ENCODE assay signal across 1 cellular context in the genomic region with DNA sequence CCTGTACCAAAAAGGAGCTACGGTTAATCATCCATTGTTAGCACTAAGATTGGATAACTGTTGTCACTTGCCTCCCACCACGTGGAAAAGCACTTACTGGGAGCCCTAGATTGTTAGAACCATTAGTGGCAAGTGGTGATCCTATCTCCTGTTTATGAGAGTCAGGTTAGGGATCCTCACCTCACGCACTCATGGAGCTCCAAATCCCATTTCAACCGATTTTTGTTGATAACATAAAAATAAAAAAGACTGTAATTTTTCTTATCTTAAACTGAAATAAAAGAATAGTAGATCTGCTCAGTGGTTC.
TF ChIP-seq lines count a peak whose summit lies in the region.

No MANE protein-coding gene starts in this region.

TF ChIP-seq in K562, 482 proteins besides CTCF, POLR2A, EP300 and RAD21 (continued from another document and continues in another):
- TF ChIP-seq, protein P1, sequence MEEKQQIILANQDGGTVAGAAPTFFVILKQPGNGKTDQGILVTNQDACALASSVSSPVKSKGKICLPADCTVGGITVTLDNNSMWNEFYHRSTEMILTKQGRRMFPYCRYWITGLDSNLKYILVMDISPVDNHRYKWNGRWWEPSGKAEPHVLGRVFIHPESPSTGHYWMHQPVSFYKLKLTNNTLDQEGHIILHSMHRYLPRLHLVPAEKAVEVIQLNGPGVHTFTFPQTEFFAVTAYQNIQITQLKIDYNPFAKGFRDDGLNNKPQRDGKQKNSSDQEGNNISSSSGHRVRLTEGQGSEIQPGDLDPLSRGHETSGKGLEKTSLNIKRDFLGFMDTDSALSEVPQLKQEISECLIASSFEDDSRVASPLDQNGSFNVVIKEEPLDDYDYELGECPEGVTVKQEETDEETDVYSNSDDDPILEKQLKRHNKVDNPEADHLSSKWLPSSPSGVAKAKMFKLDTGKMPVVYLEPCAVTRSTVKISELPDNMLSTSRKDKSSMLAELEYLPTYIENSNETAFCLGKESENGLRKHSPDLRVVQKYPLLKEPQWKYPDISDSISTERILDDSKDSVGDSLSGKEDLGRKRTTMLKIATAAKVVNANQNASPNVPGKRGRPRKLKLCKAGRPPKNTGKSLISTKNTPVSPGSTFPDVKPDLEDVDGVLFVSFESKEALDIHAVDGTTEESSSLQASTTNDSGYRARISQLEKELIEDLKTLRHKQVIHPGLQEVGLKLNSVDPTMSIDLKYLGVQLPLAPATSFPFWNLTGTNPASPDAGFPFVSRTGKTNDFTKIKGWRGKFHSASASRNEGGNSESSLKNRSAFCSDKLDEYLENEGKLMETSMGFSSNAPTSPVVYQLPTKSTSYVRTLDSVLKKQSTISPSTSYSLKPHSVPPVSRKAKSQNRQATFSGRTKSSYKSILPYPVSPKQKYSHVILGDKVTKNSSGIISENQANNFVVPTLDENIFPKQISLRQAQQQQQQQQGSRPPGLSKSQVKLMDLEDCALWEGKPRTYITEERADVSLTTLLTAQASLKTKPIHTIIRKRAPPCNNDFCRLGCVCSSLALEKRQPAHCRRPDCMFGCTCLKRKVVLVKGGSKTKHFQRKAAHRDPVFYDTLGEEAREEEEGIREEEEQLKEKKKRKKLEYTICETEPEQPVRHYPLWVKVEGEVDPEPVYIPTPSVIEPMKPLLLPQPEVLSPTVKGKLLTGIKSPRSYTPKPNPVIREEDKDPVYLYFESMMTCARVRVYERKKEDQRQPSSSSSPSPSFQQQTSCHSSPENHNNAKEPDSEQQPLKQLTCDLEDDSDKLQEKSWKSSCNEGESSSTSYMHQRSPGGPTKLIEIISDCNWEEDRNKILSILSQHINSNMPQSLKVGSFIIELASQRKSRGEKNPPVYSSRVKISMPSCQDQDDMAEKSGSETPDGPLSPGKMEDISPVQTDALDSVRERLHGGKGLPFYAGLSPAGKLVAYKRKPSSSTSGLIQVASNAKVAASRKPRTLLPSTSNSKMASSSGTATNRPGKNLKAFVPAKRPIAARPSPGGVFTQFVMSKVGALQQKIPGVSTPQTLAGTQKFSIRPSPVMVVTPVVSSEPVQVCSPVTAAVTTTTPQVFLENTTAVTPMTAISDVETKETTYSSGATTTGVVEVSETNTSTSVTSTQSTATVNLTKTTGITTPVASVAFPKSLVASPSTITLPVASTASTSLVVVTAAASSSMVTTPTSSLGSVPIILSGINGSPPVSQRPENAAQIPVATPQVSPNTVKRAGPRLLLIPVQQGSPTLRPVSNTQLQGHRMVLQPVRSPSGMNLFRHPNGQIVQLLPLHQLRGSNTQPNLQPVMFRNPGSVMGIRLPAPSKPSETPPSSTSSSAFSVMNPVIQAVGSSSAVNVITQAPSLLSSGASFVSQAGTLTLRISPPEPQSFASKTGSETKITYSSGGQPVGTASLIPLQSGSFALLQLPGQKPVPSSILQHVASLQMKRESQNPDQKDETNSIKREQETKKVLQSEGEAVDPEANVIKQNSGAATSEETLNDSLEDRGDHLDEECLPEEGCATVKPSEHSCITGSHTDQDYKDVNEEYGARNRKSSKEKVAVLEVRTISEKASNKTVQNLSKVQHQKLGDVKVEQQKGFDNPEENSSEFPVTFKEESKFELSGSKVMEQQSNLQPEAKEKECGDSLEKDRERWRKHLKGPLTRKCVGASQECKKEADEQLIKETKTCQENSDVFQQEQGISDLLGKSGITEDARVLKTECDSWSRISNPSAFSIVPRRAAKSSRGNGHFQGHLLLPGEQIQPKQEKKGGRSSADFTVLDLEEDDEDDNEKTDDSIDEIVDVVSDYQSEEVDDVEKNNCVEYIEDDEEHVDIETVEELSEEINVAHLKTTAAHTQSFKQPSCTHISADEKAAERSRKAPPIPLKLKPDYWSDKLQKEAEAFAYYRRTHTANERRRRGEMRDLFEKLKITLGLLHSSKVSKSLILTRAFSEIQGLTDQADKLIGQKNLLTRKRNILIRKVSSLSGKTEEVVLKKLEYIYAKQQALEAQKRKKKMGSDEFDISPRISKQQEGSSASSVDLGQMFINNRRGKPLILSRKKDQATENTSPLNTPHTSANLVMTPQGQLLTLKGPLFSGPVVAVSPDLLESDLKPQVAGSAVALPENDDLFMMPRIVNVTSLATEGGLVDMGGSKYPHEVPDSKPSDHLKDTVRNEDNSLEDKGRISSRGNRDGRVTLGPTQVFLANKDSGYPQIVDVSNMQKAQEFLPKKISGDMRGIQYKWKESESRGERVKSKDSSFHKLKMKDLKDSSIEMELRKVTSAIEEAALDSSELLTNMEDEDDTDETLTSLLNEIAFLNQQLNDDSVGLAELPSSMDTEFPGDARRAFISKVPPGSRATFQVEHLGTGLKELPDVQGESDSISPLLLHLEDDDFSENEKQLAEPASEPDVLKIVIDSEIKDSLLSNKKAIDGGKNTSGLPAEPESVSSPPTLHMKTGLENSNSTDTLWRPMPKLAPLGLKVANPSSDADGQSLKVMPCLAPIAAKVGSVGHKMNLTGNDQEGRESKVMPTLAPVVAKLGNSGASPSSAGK (IDR thresholded peaks at IDR 0.05), result peak; percentile 42; the same call in 1 of the 2 replicates
- TF ChIP-seq, protein P2, sequence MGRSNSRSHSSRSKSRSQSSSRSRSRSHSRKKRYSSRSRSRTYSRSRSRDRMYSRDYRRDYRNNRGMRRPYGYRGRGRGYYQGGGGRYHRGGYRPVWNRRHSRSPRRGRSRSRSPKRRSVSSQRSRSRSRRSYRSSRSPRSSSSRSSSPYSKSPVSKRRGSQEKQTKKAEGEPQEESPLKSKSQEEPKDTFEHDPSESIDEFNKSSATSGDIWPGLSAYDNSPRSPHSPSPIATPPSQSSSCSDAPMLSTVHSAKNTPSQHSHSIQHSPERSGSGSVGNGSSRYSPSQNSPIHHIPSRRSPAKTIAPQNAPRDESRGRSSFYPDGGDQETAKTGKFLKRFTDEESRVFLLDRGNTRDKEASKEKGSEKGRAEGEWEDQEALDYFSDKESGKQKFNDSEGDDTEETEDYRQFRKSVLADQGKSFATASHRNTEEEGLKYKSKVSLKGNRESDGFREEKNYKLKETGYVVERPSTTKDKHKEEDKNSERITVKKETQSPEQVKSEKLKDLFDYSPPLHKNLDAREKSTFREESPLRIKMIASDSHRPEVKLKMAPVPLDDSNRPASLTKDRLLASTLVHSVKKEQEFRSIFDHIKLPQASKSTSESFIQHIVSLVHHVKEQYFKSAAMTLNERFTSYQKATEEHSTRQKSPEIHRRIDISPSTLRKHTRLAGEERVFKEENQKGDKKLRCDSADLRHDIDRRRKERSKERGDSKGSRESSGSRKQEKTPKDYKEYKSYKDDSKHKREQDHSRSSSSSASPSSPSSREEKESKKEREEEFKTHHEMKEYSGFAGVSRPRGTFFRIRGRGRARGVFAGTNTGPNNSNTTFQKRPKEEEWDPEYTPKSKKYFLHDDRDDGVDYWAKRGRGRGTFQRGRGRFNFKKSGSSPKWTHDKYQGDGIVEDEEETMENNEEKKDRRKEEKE (IDR thresholded peaks at IDR 0.05; ENCODE audit: borderline replicate concordance in 1 of 2, control insufficient read depth in 1 of 2, low read depth in 2 of 2, low read length in 1 of 2), result no peak
- peak; percentile 87 to 91 for TF ChIP-seq MNT (conservative IDR thresholded peaks at IDR 0.05)
- TF ChIP-seq, protein P3, sequence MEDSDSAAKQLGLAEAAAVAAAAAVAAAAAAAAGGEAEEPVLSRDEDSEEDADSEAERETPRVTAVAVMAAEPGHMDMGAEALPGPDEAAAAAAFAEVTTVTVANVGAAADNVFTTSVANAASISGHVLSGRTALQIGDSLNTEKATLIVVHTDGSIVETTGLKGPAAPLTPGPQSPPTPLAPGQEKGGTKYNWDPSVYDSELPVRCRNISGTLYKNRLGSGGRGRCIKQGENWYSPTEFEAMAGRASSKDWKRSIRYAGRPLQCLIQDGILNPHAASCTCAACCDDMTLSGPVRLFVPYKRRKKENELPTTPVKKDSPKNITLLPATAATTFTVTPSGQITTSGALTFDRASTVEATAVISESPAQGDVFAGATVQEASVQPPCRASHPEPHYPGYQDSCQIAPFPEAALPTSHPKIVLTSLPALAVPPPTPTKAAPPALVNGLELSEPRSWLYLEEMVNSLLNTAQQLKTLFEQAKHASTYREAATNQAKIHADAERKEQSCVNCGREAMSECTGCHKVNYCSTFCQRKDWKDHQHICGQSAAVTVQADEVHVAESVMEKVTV (CRISPR knock-in tag; IDR thresholded peaks at IDR 0.05), result no peak
- TF ChIP-seq, protein P4, sequence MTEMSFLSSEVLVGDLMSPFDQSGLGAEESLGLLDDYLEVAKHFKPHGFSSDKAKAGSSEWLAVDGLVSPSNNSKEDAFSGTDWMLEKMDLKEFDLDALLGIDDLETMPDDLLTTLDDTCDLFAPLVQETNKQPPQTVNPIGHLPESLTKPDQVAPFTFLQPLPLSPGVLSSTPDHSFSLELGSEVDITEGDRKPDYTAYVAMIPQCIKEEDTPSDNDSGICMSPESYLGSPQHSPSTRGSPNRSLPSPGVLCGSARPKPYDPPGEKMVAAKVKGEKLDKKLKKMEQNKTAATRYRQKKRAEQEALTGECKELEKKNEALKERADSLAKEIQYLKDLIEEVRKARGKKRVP (CRISPR knock-in tag; IDR thresholded peaks at IDR 0.05), result no peak
- no peak for TF ChIP-seq TRIM28 (IDR thresholded peaks at IDR 0.05)
- TF ChIP-seq, protein P5, sequence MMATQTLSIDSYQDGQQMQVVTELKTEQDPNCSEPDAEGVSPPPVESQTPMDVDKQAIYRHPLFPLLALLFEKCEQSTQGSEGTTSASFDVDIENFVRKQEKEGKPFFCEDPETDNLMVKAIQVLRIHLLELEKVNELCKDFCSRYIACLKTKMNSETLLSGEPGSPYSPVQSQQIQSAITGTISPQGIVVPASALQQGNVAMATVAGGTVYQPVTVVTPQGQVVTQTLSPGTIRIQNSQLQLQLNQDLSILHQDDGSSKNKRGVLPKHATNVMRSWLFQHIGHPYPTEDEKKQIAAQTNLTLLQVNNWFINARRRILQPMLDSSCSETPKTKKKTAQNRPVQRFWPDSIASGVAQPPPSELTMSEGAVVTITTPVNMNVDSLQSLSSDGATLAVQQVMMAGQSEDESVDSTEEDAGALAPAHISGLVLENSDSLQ (IDR thresholded peaks at IDR 0.05), result no peak
- TF ChIP-seq SIX5 (IDR thresholded peaks at IDR 0.05; ENCODE audit: borderline replicate concordance in 1 of 2, insufficient read depth in 1 of 2, low read depth in 1 of 2, low read length in 2 of 2), result no peak
- no peak for TF ChIP-seq ZNF316 (IDR thresholded peaks at IDR 0.05)
- peak; percentile 48 for TF ChIP-seq L3MBTL2 (IDR thresholded peaks at IDR 0.05)
- TF ChIP-seq ZNF75A (CRISPR knock-in tag; IDR thresholded peaks at IDR 0.05), result no peak
- no peak for TF ChIP-seq PML (IDR thresholded peaks at IDR 0.05; ENCODE audit: low read length)
- no peak for TF ChIP-seq THAP7 (CRISPR knock-in tag; IDR thresholded peaks at IDR 0.05)
- TF ChIP-seq ZNF79 (CRISPR knock-in tag; IDR thresholded peaks at IDR 0.05; ENCODE audit: low read depth), result no peak
- no peak for TF ChIP-seq ZBTB11 (CRISPR knock-in tag; IDR thresholded peaks at IDR 0.05)
- TF ChIP-seq GABPA (tag; conservative IDR thresholded peaks at IDR 0.05; ENCODE audit: low read depth), result no peak
- no peak for TF ChIP-seq ZSCAN29 (IDR thresholded peaks at IDR 0.05)
- TF ChIP-seq ZC3H4 (CRISPR knock-in tag; IDR thresholded peaks at IDR 0.05; ENCODE audit: borderline replicate concordance), result no peak
- TF ChIP-seq ZNF280A (IDR thresholded peaks at IDR 0.05; ENCODE audit: low read depth, partially characterized antibody), result no peak
- no peak for TF ChIP-seq MXD1 (CRISPR knock-in tag; IDR thresholded peaks at IDR 0.05; ENCODE audit: borderline replicate concordance, poor library complexity, severe bottlenecking)
- no peak for TF ChIP-seq SMARCA4 (IDR thresholded peaks at IDR 0.05)
- no peak for TF ChIP-seq ZFP30 (CRISPR knock-in tag; IDR thresholded peaks at IDR 0.05; ENCODE audit: borderline replicate concordance)
